Comparison of ENCODE assay signal across 14 cellular contexts in the genomic region with DNA sequence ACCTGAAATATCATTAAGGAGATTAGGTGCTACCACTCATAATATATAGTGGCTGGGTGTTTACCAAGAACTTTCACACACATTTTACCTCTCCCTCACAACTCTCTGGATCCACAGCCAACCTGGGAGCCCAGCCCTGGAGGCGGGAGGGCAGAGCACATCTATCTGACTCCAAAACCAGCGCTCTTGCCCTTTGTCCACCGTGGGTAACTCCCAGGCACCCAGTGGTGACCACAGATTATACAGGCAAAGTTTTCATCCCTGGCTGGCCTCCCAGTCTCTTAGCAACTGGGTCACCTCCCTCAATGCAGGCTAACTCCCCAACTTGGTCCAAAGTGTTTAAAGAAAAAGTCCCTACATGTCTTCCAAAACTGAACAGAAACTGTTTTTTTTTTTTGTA. TPM values are rescaled to one million over a fixed set of nuclear protein-coding genes. Genes with fewer than 3 reads are reported as not detected.
A peak's percentile ranks its signal among the peaks of the same experiment; 100 is the strongest.
DNase-seq lines count a peak whose midpoint lies in the region; ATAC-seq and TF ChIP-seq lines count a peak whose summit lies in the region.
"Had no signal": no experiment of that assay in that cellular context is flagged by ENCODE, and none has a peak within 500 bp of the region (broad histone marks: within the 10 kb centered on the region; RNA-seq: fewer than 3 reads in every experiment).

No MANE protein-coding gene starts in this region.

- H3K4me3 Mint-ChIP-seq in chondrocyte (ENCODE audit: unreplicated experiment) = no peak overlapping the region
- H3K4me3 Mint-ChIP-seq: activated naive CD4-positive, alpha-beta T cell treated with anti-CD3 and anti-CD28 coated beads, Interleukin-2, amount 50 U/mL, for 24 hours had no signal

- H3K4me3 ChIP-seq in mucosa of descending colon (no peak overlapping the region), uterus (no peak overlapping the region)
- H3K4me3 ChIP-seq: coronary artery, MG63, thyroid gland had no signal

- H3K27me3 Mint-ChIP-seq in chondrocyte (ENCODE audit: low read depth) = no peaks in the 10 kb centered on the region
- H3K27me3 Mint-ChIP-seq: activated naive CD4-positive, alpha-beta T cell treated with anti-CD3 and anti-CD28 coated beads, Interleukin-2, amount 50 U/mL, for 24 hours had no signal

- no peaks in the 10 kb centered on the region for H3K36me3 Mint-ChIP-seq in chondrocyte (ENCODE audit: low read depth)
- H3K36me3 Mint-ChIP-seq: activated naive CD4-positive, alpha-beta T cell treated with anti-CD3 and anti-CD28 coated beads, Interleukin-2, amount 50 U/mL, for 24 hours; natural killer cell had no signal

- intact Hi-C loops in mucosa of descending colon (cut with DNase I, micrococcal nuclease) (no loop called here), uterus (cut with DNase I; ENCODE audit: low total_unique reads) (no loop called here)

- peak; percentile 21 for ATAC-seq in mucosa of descending colon
- ATAC-seq in HG02973 (IDR thresholded peaks at IDR 0.05; ENCODE audit: unreplicated experiment) = no peak
- no peak for ATAC-seq in GM19035 (IDR thresholded peaks at IDR 0.05; ENCODE audit: unreplicated experiment)
- ATAC-seq: natural killer cell had no signal

- H3K4me1 Mint-ChIP-seq in chondrocyte (ENCODE audit: low read depth) = peaks cover 23% of the 10 kb centered on the region

- DNase-seq in NCI-H226 (peak; percentile 29), chondrocyte (ENCODE audit: low spot score) (peak; percentile 55), mucosa of descending colon (peak in 2 of 3 donors; percentile 33 to 41), uterus (no peak), Ammon's horn (ENCODE audit: low spot score) (no peak), NCI-H2171 (lab: John Stamatoyannopoulos, UW) (no peak)
- DNase-seq: MG63, natural killer cell, T-helper 9 cell had no signal

- H3K4me1 ChIP-seq in mucosa of descending colon (ENCODE audit: low read depth) (peaks cover 36% of the 10 kb centered on the region), uterus (peaks cover 0 to 10% of the 10 kb centered on the region in 2 donors)

- H3K36me3 ChIP-seq in mucosa of descending colon (ENCODE audit: low read depth) = no peaks in the 10 kb centered on the region
- no peaks in the 10 kb centered on the region for H3K36me3 ChIP-seq in uterus
- H3K36me3 ChIP-seq: MG63, thyroid gland had no signal

- TF ChIP-seq CTCF in chondrocyte (IDR thresholded peaks at IDR 0.05) (no peak), mucosa of descending colon (IDR thresholded peaks at IDR 0.05) (no peak), uterus (IDR thresholded peaks at IDR 0.05) (no peak)

- H3K9me3 ChIP-seq in mucosa of descending colon = no peaks in the 10 kb centered on the region
- no peaks in the 10 kb centered on the region for H3K9me3 ChIP-seq in uterus
- H3K9me3 ChIP-seq: MG63, thyroid gland had no signal

- H3K27me3 ChIP-seq in uterus = no peaks in the 10 kb centered on the region
- H3K27me3 ChIP-seq: MG63, thyroid gland had no signal

- H3K27ac ChIP-seq in uterus = peak overlapping the region; percentile 12 to 19

- no peaks in the 10 kb centered on the region for H3K9me3 Mint-ChIP-seq in chondrocyte (ENCODE audit: low read depth)
- H3K9me3 Mint-ChIP-seq: activated naive CD4-positive, alpha-beta T cell treated with anti-CD3 and anti-CD28 coated beads, Interleukin-2, amount 50 U/mL, for 24 hours; natural killer cell had no signal

- H3K27ac Mint-ChIP-seq in chondrocyte (ENCODE audit: unreplicated experiment) = no peak overlapping the region
- H3K27ac Mint-ChIP-seq: activated naive CD4-positive, alpha-beta T cell treated with anti-CD3 and anti-CD28 coated beads, Interleukin-2, amount 50 U/mL, for 24 hours; natural killer cell had no signal

- no peak for TF ChIP-seq POLR2A in uterus (IDR thresholded peaks at IDR 0.05)

RNA-seq across cellular contexts. Expression of a gene that starts 2.4 kb away (rescaled TPM):
- total RNA-seq in chondrocyte (13.4 to 15.1 TPM (median 14.5 TPM) in 3 replicates), mucosa of descending colon (1 to 10 TPM; 2.5 to 7.7 (median 2.7) TPM), uterus (10 to 100 TPM in 2 of 4 donors, 1 to 10 TPM in 2; 4.7 to 20.1 (median 9.9) TPM)

RNA-seq across cellular contexts. Expression of a gene that starts 13.9 kb away (rescaled TPM):
- total RNA-seq in chondrocyte (0.80 to 2.9 TPM (median 1.2 TPM) in 3 replicates), mucosa of descending colon (1 to 10 TPM in 1 of 3 donors, under 1 TPM in 2; 0.28 to 1.5 (median 0.35) TPM), uterus (1 to 10 TPM in 1 of 4 donors, not detected in 3; 1.1 TPM)
- total RNA-seq: thyroid gland had no signal

RNA-seq across cellular contexts. Expression of a gene that starts 33.1 kb away (rescaled TPM):
- 111 to 156 TPM (median 152 TPM) in 3 replicates for total RNA-seq in chondrocyte
- 100 to 1,000 TPM in 1 of 3 donors, 10 to 100 TPM in 2; 32.6 to 103 (median 52.6) TPM for total RNA-seq in mucosa of descending colon
- 100 to 1,000 TPM in 1 of 4 donors, 10 to 100 TPM in 3; 34.6 to 100 (median 78.2) TPM for total RNA-seq in uterus

RNA-seq across cellular contexts. Expression of a gene that starts 53.4 kb away (rescaled TPM):
- 51.2 to 67.1 TPM (median 51.2 TPM) in 3 replicates for total RNA-seq in chondrocyte
- total RNA-seq in mucosa of descending colon = 10 to 100 TPM; 46.2 to 94.3 (median 83.0) TPM
- 100 to 1,000 TPM in 1 of 4 donors, 10 to 100 TPM in 3; 51.5 to 106 (median 63.7) TPM for total RNA-seq in uterus

Comparison
In these comparisons a context has a peak if more than half of its experiments do, and no peak if none do; other contexts are left out.
1. DNase-seq: peak in NCI-H226 (single experiment), chondrocyte (single experiment) and mucosa of descending colon (2 of 3); none in uterus (0 of 2), Ammon's horn (single experiment) and NCI-H2171 (single experiment).